ENCODE assay signal across 17 cellular contexts in the genomic region with DNA sequence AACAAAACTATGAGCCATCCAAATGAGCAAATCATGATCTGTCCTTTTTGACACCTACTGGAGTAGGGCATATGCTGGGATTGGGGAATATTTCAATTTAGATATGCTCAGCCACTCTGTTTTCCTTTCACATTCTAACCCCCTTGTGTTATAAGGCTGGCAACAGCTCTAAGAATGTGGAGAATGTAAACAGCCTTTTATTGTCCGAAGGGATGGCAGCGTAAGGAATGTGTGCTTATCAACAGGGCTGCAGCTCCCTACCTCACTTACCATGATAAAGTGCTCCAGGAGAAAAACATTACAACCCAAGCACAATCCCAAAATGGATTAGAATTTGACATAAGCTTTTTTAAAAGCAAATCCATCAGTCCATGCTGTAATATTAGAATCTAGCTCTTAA. TPM values are rescaled to one million over a fixed set of nuclear protein-coding genes. Genes with fewer than 3 reads are reported as not detected.
DNase-seq lines count a peak whose midpoint lies in the region; ATAC-seq, FAIRE-seq and TF ChIP-seq lines count a peak whose summit lies in the region.
"Had no signal": no experiment of that assay in that cellular context is flagged by ENCODE, and none has a peak within 500 bp of the region (broad histone marks: within the 10 kb centered on the region; RNA-seq: fewer than 3 reads in every experiment).

No MANE protein-coding gene starts in this region.

- no peak overlapping the region for H2AFZ ChIP-seq in H1 (ENCODE audit: low read length)
- H2AFZ ChIP-seq: parathyroid adenoma had no signal

- peaks cover 0 to 54% of the 10 kb centered on the region in 2 experiments; a peak in 2 of 4 replicates for H3K79me2 ChIP-seq in H1 (ENCODE audit: control insufficient read depth in 1 of 2, insufficient read depth in 2 of 2, low read length in 2 of 2)
- H3K79me2 ChIP-seq: parathyroid adenoma had no signal

- peak; percentile 98 for FAIRE-seq in H1 (lab: Jason Lieb, UNC)

- no peak overlapping the region for H3K9ac ChIP-seq in H1 (replicated peaks in 1 of 4; ENCODE audit: extremely low read depth in 1 of 4, low read depth in 3 of 4, low read length in 3 of 4)
- H3K9ac ChIP-seq: parathyroid adenoma had no signal

- no peak overlapping the region for H2BK15ac ChIP-seq in H1 (ENCODE audit: low read length)

- H3K14ac ChIP-seq in H1 (ENCODE audit: insufficient read length), result no peak overlapping the region

- H3K27me3 Mint-ChIP-seq in mesothelial cell of epicardium (ENCODE audit: low read depth), result peaks cover 48% of the 10 kb centered on the region

- H3K23ac ChIP-seq in H1 (ENCODE audit: insufficient read length), result no peak overlapping the region

- H3K4me1 Mint-ChIP-seq in mesothelial cell of epicardium, result peaks cover 27% of the 10 kb centered on the region

- H4K8ac ChIP-seq in H1 (ENCODE audit: extremely low read depth, insufficient read depth, low read length), result no peak overlapping the region

- POLR2A ChIA-PET in H1 (lab: Charles Lee; ENCODE audit: partially characterized antibody), result interaction anchor here (1.0 kb wide), 1 partner anchor 168 kb away, joined by 4 read pairs; no protein-coding TSS in a partner anchor

- no peaks in the 10 kb centered on the region for H3K36me3 Mint-ChIP-seq in mesothelial cell of epicardium

- no peaks in the 10 kb centered on the region for H3K9me3 Mint-ChIP-seq in mesothelial cell of epicardium
- H3K9me3 Mint-ChIP-seq: activated naive CD8-positive, alpha-beta T cell treated with anti-CD3 and anti-CD28 coated beads, Interleukin-2, amount 50 U/mL, for 24 hours had no signal

- H3K4ac ChIP-seq in H1 (replicated peaks; ENCODE audit: insufficient read length, low read depth, low read length), result no peak overlapping the region

- H4K5ac ChIP-seq in H1 (ENCODE audit: insufficient read length, low read depth, low read length), result peak overlapping the region; percentile 49

- H3K18ac ChIP-seq in H1 (ENCODE audit: extremely low read depth, low read length), result no peak overlapping the region; the same call in 1 of the 2 replicates

- H4K20me1 ChIP-seq in H1 (replicated peaks in 1 of 2; ENCODE audit: control insufficient read depth in 1 of 2, insufficient read depth in 2 of 2, low read length in 2 of 2), result no peaks in the 10 kb centered on the region

- H3K27me3 ChIP-seq in H1 (replicated peaks in 1 of 4; ENCODE audit: control insufficient read depth in 3 of 4, extremely low read depth in 1 of 4, insufficient read depth in 3 of 4, low read length in 3 of 4) (peaks cover 5 to 38% (median 26%) of the 10 kb centered on the region in 4 experiments), gastroesophageal sphincter (peaks cover 76% of the 10 kb centered on the region)

- H2BK120ac ChIP-seq in H1 (replicated peaks; ENCODE audit: low read depth, low read length), result no peak overlapping the region

- H3K4me3 Mint-ChIP-seq in mesothelial cell of epicardium, result peak overlapping the region; percentile 78
- H3K4me3 Mint-ChIP-seq: activated naive CD8-positive, alpha-beta T cell treated with anti-CD3 and anti-CD28 coated beads, Interleukin-2, amount 50 U/mL, for 24 hours; T-helper 17 cell had no signal

- CTCF ChIA-PET in H1 (lab: Charles Lee; ENCODE audit: partially characterized antibody), result interaction anchor here (0.8 to 1.9 kb wide), 4 partner anchors 8 to 37 kb away, joined by 3 to 6 read pairs (median 4); no protein-coding TSS in a partner anchor

- H3K9me3 ChIP-seq in H1 (ENCODE audit: insufficient read depth in 2 of 2, low read depth in 1 of 2, low read length in 1 of 2) (no peaks in the 10 kb centered on the region), gastroesophageal sphincter (no peaks in the 10 kb centered on the region)

- no peak overlapping the region for H3K56ac ChIP-seq in H1 (replicated peaks; ENCODE audit: insufficient read length, low read depth, low read length)

- TF ChIP-seq RAD21 in Ishikawa (IDR thresholded peaks at IDR 0.05; ENCODE audit: low read depth), result no peak
- no peak for TF ChIP-seq RAD21 in H1 (IDR thresholded peaks at IDR 0.05 in 1 of 2, conservative IDR thresholded peaks at IDR 0.05 in 1 of 2; ENCODE audit: low read depth in 2 of 2, low read length in 2 of 2)

- no peak overlapping the region for H3K27ac ChIP-seq in H1 (ENCODE audit: low read depth, low read length)
- H3K27ac ChIP-seq in gastroesophageal sphincter, result no peak overlapping the region
- H3K27ac ChIP-seq: parathyroid adenoma had no signal

- no peak overlapping the region for H2BK5ac ChIP-seq in H1 (ENCODE audit: low read depth, low read length)

- no peak overlapping the region for H2BK20ac ChIP-seq in H1 (ENCODE audit: low read length)

- H3K79me1 ChIP-seq in H1 (ENCODE audit: low read depth, low read length), result no peaks in the 10 kb centered on the region

- DNase-seq in ELF-1 (ENCODE audit: low read depth, low spot score) (peak; percentile 79), H1 (ENCODE audit: low read depth in 1 of 2, low spot score in 2 of 2) (peak in 1 of 2 experiments; percentile 66), mesothelial cell of epicardium (ENCODE audit: low spot score in 2 of 2, unreplicated experiment in 2 of 2) (no peak), GOT3 (lab: John Stamatoyannopoulos, UW) (no peak)
- DNase-seq: activated naive CD8-positive, alpha-beta T cell treated with anti-CD3 and anti-CD28 coated beads, Interleukin-2, amount 50 U/mL, for 24 hours; COR-L47; stimulated activated CD4-positive, alpha-beta T cell treated with anti-CD3 and anti-CD28 coated beads, Interleukin-4, amount 100 ng/mL, for 4 hours; T-helper 17 cell had no signal

- peaks cover 2 to 17% (median 11%) of the 10 kb centered on the region in 4 experiments; a peak in 5 of 7 replicates for H3K4me1 ChIP-seq in H1 (replicated peaks in 1 of 4; ENCODE audit: control insufficient read depth in 3 of 4, insufficient read depth in 4 of 4, low read length in 3 of 4)
- H3K4me1 ChIP-seq in gastroesophageal sphincter, result peaks cover 0 to 22% (median 6%) of the 10 kb centered on the region in 3 donors
- H3K4me1 ChIP-seq: parathyroid adenoma had no signal

- no peak for TF ChIP-seq EP300 in Ishikawa (IDR thresholded peaks at IDR 0.05; ENCODE audit: borderline replicate concordance)
- peak in 1 of 2 experiments; percentile 94; a peak in 1 of 3 replicates for TF ChIP-seq EP300 in H1 (IDR thresholded peaks at IDR 0.05; ENCODE audit: borderline replicate concordance in 1 of 2, low read depth in 2 of 2, low read length in 2 of 2)
- TF ChIP-seq EP300 in gastroesophageal sphincter (IDR thresholded peaks at IDR 0.05), result no peak

- peak overlapping the region; percentile 88 to 95 for H3K4me2 ChIP-seq in H1 (ENCODE audit: insufficient read depth in 1 of 2, low read depth in 2 of 2, low read length in 2 of 2)

- H2AK5ac ChIP-seq in H1 (ENCODE audit: low read depth, low read length), result no peak overlapping the region

- H3K23me2 ChIP-seq in H1 (ENCODE audit: low read depth, low read length), result peaks cover 16% of the 10 kb centered on the region; the same call in 1 of the 2 replicates

- TF ChIP-seq CTCF in H1 (IDR thresholded peaks at IDR 0.05; ENCODE audit: control extremely low read depth in 1 of 3, insufficient read depth in 1 of 3, low read depth in 1 of 3, low read length in 3 of 3) (no peak), mesothelial cell of epicardium (IDR thresholded peaks at IDR 0.05; ENCODE audit: unreplicated experiment) (no peak), gastroesophageal sphincter (IDR thresholded peaks at IDR 0.05) (no peak)

- no peak overlapping the region for H2BK12ac ChIP-seq in H1 (ENCODE audit: low read depth, low read length)

- 2% methylated on average over 2 of the region's 2 CpGs; no CpG with 5 or more reads in 1 of the 2 experiments for WGBS in H1 (ENCODE audit: extremely low coverage in 1 of 2, insufficient coverage in 1 of 2, insufficient read length in 1 of 2, insufficient replicate concordance in 2 of 2, low coverage in 1 of 2, low lambda C conversion rate in 2 of 2, missing lambda C conversion rate in 1 of 2), 2 experiments
- WGBS in gastroesophageal sphincter (ENCODE audit: low coverage in 1 of 2), 2 donors, result 0 to 40% methylated on average over 1 to 2 of the region's 2 CpGs

- peak overlapping the region in 3 of 4 experiments; percentile 68 to 79 (median 70); a peak in 3 of 8 replicates for H3K4me3 ChIP-seq in H1 (ENCODE audit: extremely low read depth in 1 of 4, insufficient read depth in 2 of 4, low read depth in 3 of 4, low read length in 4 of 4)
- no peak overlapping the region for H3K4me3 ChIP-seq in gastroesophageal sphincter

- ATAC-seq in HG02870 (IDR thresholded peaks at IDR 0.05; ENCODE audit: unreplicated experiment) (no peak), HG03432 (IDR thresholded peaks at IDR 0.05; ENCODE audit: unreplicated experiment) (no peak), gastroesophageal sphincter (no peak)
- ATAC-seq: activated naive CD8-positive, alpha-beta T cell treated with anti-CD3 and anti-CD28 coated beads, Interleukin-2, amount 50 U/mL, for 24 hours; left lobe of liver; T-helper 17 cell had no signal

- no peak overlapping the region for H3K27ac Mint-ChIP-seq in mesothelial cell of epicardium
- H3K27ac Mint-ChIP-seq: activated naive CD8-positive, alpha-beta T cell treated with anti-CD3 and anti-CD28 coated beads, Interleukin-2, amount 50 U/mL, for 24 hours; T-helper 17 cell had no signal

- TF ChIP-seq POLR2A in H1 (IDR thresholded peaks at IDR 0.05; ENCODE audit: control extremely low read depth in 1 of 2, low read depth in 2 of 2, low read length in 2 of 2) (0 out of 3 replicates have a peak, but pooled peaks of 1 of the 2 experiments have one; percentile 25), gastroesophageal sphincter (IDR thresholded peaks at IDR 0.05) (no peak)

- H4K91ac ChIP-seq in H1 (replicated peaks; ENCODE audit: insufficient read length, low read length), result no peak overlapping the region

- H3K36me3 ChIP-seq in H1 (ENCODE audit: control insufficient read depth in 2 of 4, insufficient read depth in 4 of 4, low read length in 3 of 4) (no peaks in the 10 kb centered on the region), gastroesophageal sphincter (no peaks in the 10 kb centered on the region)

RNA-seq across cellular contexts. Expression of a gene that starts 2.2 kb away (rescaled TPM):
- 5.6 and 6.9 TPM in 2 replicates for total RNA-seq in H1 (2021; fragmentation: NEBNext Ultra II Directional; extraction: Animal tissue kit (Norgen Biotek cat#: 25700))
- 1.8 and 1.9 TPM in 2 replicates for polyA plus RNA-seq in H1 (2011; rRNA removed)
- polyA plus RNA-seq in H1 (2011; cell fraction: cytosol; rRNA removed), result 1.8 TPM
- 1.3 TPM for polyA plus RNA-seq in H1 (2011; cell fraction: nucleus; rRNA removed)
- 2.5 to 4.3 TPM (median 3.2 TPM) in 4 replicates for polyA plus RNA-seq in H1 (2012, experiment 1 of 2)
- 1.4 TPM for polyA plus RNA-seq in H1 (2012, experiment 2 of 2)
- polyA plus RNA-seq in H1 (2013, experiment 1 of 2), result 1.9 TPM
- polyA plus RNA-seq in H1 (2013, experiment 2 of 2), result 2.3 TPM
- 4.6 and 5.4 TPM in 2 replicates for polyA minus RNA-seq in H1 (2011; rRNA and poly(A)+ RNA removed)
- 2.2 TPM for polyA minus RNA-seq in H1 (2011; cell fraction: cytosol; rRNA and poly(A)+ RNA removed)
- 2.5 TPM for polyA minus RNA-seq in H1 (2011; cell fraction: nucleus; rRNA and poly(A)+ RNA removed)
- total RNA-seq in mesothelial cell of epicardium (4.6 to 6.1 TPM (median 4.8 TPM) in 3 replicates), gastroesophageal sphincter (not detected)
- total RNA-seq: activated CD8-positive, alpha-beta memory T cell treated with anti-CD3 and anti-CD28 coated beads for 36 hours; left lobe of liver; MCF 10A; subcutaneous adipose tissue; T-helper 17 cell had no signal

Comparison
In these comparisons a context has a peak if more than half of its experiments do, and no peak if none do; other contexts are left out.
1. H3K4me3 ChIP-seq: peak in H1 (3 of 4); none in gastroesophageal sphincter (0 of 2).